Comparison of ENCODE assay signal across 19 cellular contexts in genomic region chr3:153042088-153042487, GRCh38.
"Had no signal": no experiment of that assay in that cellular context is flagged by ENCODE, and none has a peak within 500 bp of the region (broad histone marks: within the 10 kb centered on the region; RNA-seq: fewer than 3 reads in every experiment).

No MANE protein-coding gene starts in this region.

- H3K36me3 ChIP-seq: gastrocnemius medialis, left lung, neural progenitor cell, vagina had no signal

- H3K4me3 ChIP-seq: body of pancreas, gastrocnemius medialis, left lung, lung, neural progenitor cell, testis, vagina had no signal

- H3K27ac ChIP-seq: body of pancreas, gastrocnemius medialis, left lung, neural progenitor cell, testis, vagina had no signal

- DNase-seq: activated CD4-positive, alpha-beta T cell treated with anti-CD3 and anti-CD28 coated beads for 1 hour; activated CD4-positive, alpha-beta T cell treated with anti-CD3 and anti-CD28 coated beads, Interleukin-2, amount 50 U/mL, for 1 hour; activated CD8-positive, alpha-beta T cell treated with anti-CD3 and anti-CD28 coated beads, Interleukin-2, amount 10 ng/mL, durations not matched to agents 7 days and 5 days; activated gamma-delta T cell treated with Interleukin-2 at 50 U/mL for 16 hours; anterior cingulate cortex; body of pancreas; caudate nucleus; dermis blood vessel endothelial cell; effector CD8-positive, alpha-beta T cell; gastrocnemius medialis; hippocampal formation; kidney glomerular epithelial cell; left lung; naive thymus-derived CD8-positive, alpha-beta T cell; small intestine; testis had no signal

- H3K9ac ChIP-seq: neural progenitor cell had no signal

- H3K4me1 ChIP-seq: body of pancreas, gastrocnemius medialis, neural progenitor cell had no signal

- H3K4me2 ChIP-seq: neural progenitor cell had no signal

- H3K9me3 ChIP-seq: body of pancreas, gastrocnemius medialis, left lung, testis, vagina had no signal

- H3K27me3 ChIP-seq: body of pancreas, gastrocnemius medialis, left lung, neural progenitor cell, testis, vagina had no signal

- H2AFZ ChIP-seq: neural progenitor cell had no signal
